ENCODE assay signal across 24 cellular contexts in the genomic region with DNA sequence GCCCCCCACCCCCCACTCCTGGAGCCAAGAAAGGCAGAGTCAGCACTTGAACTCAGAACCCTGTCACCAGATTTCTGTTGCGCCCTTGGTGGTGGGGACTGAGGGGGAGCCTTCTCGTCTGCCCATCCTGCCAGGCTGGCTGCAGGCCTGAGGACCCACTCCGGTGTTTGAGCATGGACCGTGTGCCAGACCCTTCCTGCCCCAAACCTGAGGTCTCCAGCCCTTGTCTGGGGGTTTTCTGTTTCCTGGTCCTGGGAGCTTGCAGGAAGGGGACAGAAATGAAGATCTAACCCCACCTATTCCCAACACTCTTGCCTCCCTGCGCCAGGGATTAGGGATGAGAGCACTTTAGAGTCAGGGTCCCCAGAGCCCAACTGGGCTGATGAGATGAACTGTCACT.
"Had no signal": no experiment of that assay in that cellular context is flagged by ENCODE, and none has a peak within 500 bp of the region (broad histone marks: within the 10 kb centered on the region; RNA-seq: fewer than 3 reads in every experiment).

No MANE protein-coding gene starts in this region.

- H3K9me3 Mint-ChIP-seq: immature natural killer cell; memory B cell; naive B cell; nephron; stimulated activated memory B cell treated with anti-CD40 and anti-IgM and Interleukin-4, amounts not matched to agents 10 μg/mL and 1 μg/mL and 100 μg/mL, for 72 hours; stimulated activated naive CD8-positive, alpha-beta T cell treated with anti-CD3 and anti-CD28 coated beads, Interleukin-15, Interleukin-2, amounts not matched to agents 100 ng/mL and 50 ng/mL, for 24 hours had no signal

- H3K27me3 ChIP-seq: dorsolateral prefrontal cortex, esophagus squamous epithelium, gastroesophageal sphincter, spleen, testis, tibial nerve had no signal

- DNase-seq: cortex of kidney; dorsolateral prefrontal cortex; effector memory CD4-positive, alpha-beta T cell; esophagus squamous epithelium; foreskin fibroblast; glutamatergic neuron; immature natural killer cell; left ventricle myocardium inferior; lower lobe of right lung; naive B cell; posterior cingulate gyrus; spleen; stimulated activated CD4-positive, alpha-beta T cell treated with anti-CD3 and anti-CD28 coated beads, Interleukin-15, amount 100 ng/mL, for 24 hours; stimulated activated CD4-positive, alpha-beta T cell treated with anti-CD3 and anti-CD28 coated beads, Interleukin-1b, Interleukin-23, amount 100 ng/mL, for 48 hours; stimulated activated CD4-positive, alpha-beta T cell treated with anti-CD3 and anti-CD28 coated beads, Interleukin-4, amount 100 ng/mL, for 24 hours; testis had no signal

- H3K4me3 Mint-ChIP-seq: immature natural killer cell; memory B cell; stimulated activated memory B cell treated with anti-CD40 and anti-IgM and Interleukin-4, amounts not matched to agents 10 μg/mL and 1 μg/mL and 100 μg/mL, for 72 hours; stimulated activated naive CD8-positive, alpha-beta T cell treated with anti-CD3 and anti-CD28 coated beads, Interleukin-15, Interleukin-2, amounts not matched to agents 100 ng/mL and 50 ng/mL, for 24 hours had no signal

- H3K4me3 ChIP-seq: dorsolateral prefrontal cortex, esophagus squamous epithelium, gastroesophageal sphincter, left ventricle myocardium inferior, lower lobe of right lung, spleen, testis, tibial nerve had no signal

- H3K27ac Mint-ChIP-seq: immature natural killer cell; memory B cell; stimulated activated memory B cell treated with anti-CD40 and anti-IgM and Interleukin-4, amounts not matched to agents 10 μg/mL and 1 μg/mL and 100 μg/mL, for 72 hours; stimulated activated naive CD8-positive, alpha-beta T cell treated with anti-CD3 and anti-CD28 coated beads, Interleukin-15, Interleukin-2, amounts not matched to agents 100 ng/mL and 50 ng/mL, for 24 hours had no signal

- H3K27me3 Mint-ChIP-seq: memory B cell; naive B cell; stimulated activated memory B cell treated with anti-CD40 and anti-IgM and Interleukin-4, amounts not matched to agents 10 μg/mL and 1 μg/mL and 100 μg/mL, for 72 hours; stimulated activated naive CD8-positive, alpha-beta T cell treated with anti-CD3 and anti-CD28 coated beads, Interleukin-15, Interleukin-2, amounts not matched to agents 100 ng/mL and 50 ng/mL, for 24 hours had no signal

- H3K36me3 ChIP-seq: esophagus squamous epithelium, gastroesophageal sphincter, left ventricle myocardium inferior, lower lobe of right lung, neutrophil, spleen, tibial nerve had no signal

- ATAC-seq: gastroesophageal sphincter; sciatic nerve; stimulated activated memory B cell treated with anti-CD40 and anti-IgM and Interleukin-4, amounts not matched to agents 10 μg/mL and 1 μg/mL and 100 μg/mL, for 72 hours had no signal

- H3K27ac ChIP-seq: dorsolateral prefrontal cortex, esophagus squamous epithelium, gastroesophageal sphincter, left ventricle myocardium inferior, neutrophil, spleen, testis, tibial nerve had no signal

- H3K36me3 Mint-ChIP-seq: memory B cell; naive B cell; stimulated activated memory B cell treated with anti-CD40 and anti-IgM and Interleukin-4, amounts not matched to agents 10 μg/mL and 1 μg/mL and 100 μg/mL, for 72 hours had no signal

- H3K4me1 ChIP-seq: gastroesophageal sphincter, lower lobe of right lung, testis, tibial nerve had no signal

- H3K9me3 ChIP-seq: esophagus squamous epithelium, gastroesophageal sphincter, left ventricle myocardium inferior, lower lobe of right lung, neutrophil, spleen, testis, tibial nerve had no signal
